In genomic region chr7:129144095-129144833, GRCh38 we compare ENCODE assay signal across 8 cellular contexts. TPM values are rescaled to one million over a fixed set of nuclear protein-coding genes. Genes with fewer than 3 reads are reported as not detected.
DNase-seq lines count a peak whose midpoint lies in the region; ATAC-seq lines count a peak whose summit lies in the region.

TSS of gene TSPAN33 (plus strand) at chr7:129144707. CDS start at chr7:129144981, 274 bp downstream.

- peak; percentile 70 for DNase-seq in NCI-H774 (lab: John Stamatoyannopoulos, UW)
- peak; percentile 60 for DNase-seq in activated CD8-positive, alpha-beta memory T cell treated with anti-CD3 and anti-CD28 coated beads, Interleukin-2, amount 50 U/mL, for 4 hours
- DNase-seq in epidermal melanocyte (ENCODE audit: insufficient read length, low spot score): peak; percentile 93
- DNase-seq in stimulated activated CD8-positive, alpha-beta memory T cell treated with anti-CD3 and anti-CD28 coated beads, Interleukin-2, amount 100 ng/mL, for 1 hour (ENCODE audit: low read depth in 2 of 2): peak; percentile 27 to 50

- H3K9ac ChIP-seq in BLaER1: peak within 1 kb of the TSS; percentile 82

- peaks cover 56% of the 10 kb centered on the region for H3K4me1 ChIP-seq in BLaER1
- H3K4me1 ChIP-seq in mononuclear cell (ENCODE audit: insufficient read depth, low read length): peaks cover 52% of the 10 kb centered on the region

- H3K27ac ChIP-seq in BLaER1: peak within 1 kb of the TSS; percentile 72

- peak within 1 kb of the TSS; percentile 88 for H3K4me3 ChIP-seq in BLaER1
- H3K4me3 ChIP-seq in mononuclear cell (ENCODE audit: low read length): peak within 1 kb of the TSS; percentile 56

- H4K20me1 ChIP-seq in BLaER1: no peaks in the 10 kb centered on the region

- ATAC-seq in GM19324 (IDR thresholded peaks at IDR 0.05; ENCODE audit: low FRiP score, unreplicated experiment) (peak; percentile 83), HG03439 (IDR thresholded peaks at IDR 0.05; ENCODE audit: unreplicated experiment) (peak; percentile 80)

- H3K36me3 ChIP-seq in BLaER1: peaks cover 5% of the 10 kb centered on the region; the same call in 1 of the 2 replicates

- H3K27me3 ChIP-seq in BLaER1 (peaks cover 13% of the 10 kb centered on the region; the same call in 1 of the 2 replicates), mononuclear cell (ENCODE audit: insufficient read depth, low read length) (peaks cover 16% of the 10 kb centered on the region)

- peak within 1 kb of the TSS; percentile 92 for H3K4me2 ChIP-seq in BLaER1

- H3K9me3 ChIP-seq in BLaER1: no peaks in the 10 kb centered on the region
- H3K9me3 ChIP-seq in mononuclear cell (ENCODE audit: low read depth, low read length): no peaks in the 10 kb centered on the region

RNA-seq across cellular contexts. Expression of gene TSPAN33, which starts in this region (rescaled TPM):
- total RNA-seq in mononuclear cell: 38.0 TPM

Comparison
In these comparisons a context has a peak if more than half of its experiments do, and no peak if none do; other contexts are left out.
1. Peak in every context shown above with its lines: DNase-seq, ATAC-seq, H3K4me3 ChIP-seq and H3K27ac ChIP-seq.
2. DNase-seq: peak in every context shown above with its lines; median percentile 93 in epidermal melanocyte; 70 in NCI-H774; 60 in activated CD8-positive, alpha-beta memory T cell treated with anti-CD3 and anti-CD28 coated beads, Interleukin-2, amount 50 U/mL, for 4 hours; 38 in stimulated activated CD8-positive, alpha-beta memory T cell treated with anti-CD3 and anti-CD28 coated beads, Interleukin-2, amount 100 ng/mL, for 1 hour.